Comparison of ENCODE assay signal across 12 cellular contexts in the genomic region with DNA sequence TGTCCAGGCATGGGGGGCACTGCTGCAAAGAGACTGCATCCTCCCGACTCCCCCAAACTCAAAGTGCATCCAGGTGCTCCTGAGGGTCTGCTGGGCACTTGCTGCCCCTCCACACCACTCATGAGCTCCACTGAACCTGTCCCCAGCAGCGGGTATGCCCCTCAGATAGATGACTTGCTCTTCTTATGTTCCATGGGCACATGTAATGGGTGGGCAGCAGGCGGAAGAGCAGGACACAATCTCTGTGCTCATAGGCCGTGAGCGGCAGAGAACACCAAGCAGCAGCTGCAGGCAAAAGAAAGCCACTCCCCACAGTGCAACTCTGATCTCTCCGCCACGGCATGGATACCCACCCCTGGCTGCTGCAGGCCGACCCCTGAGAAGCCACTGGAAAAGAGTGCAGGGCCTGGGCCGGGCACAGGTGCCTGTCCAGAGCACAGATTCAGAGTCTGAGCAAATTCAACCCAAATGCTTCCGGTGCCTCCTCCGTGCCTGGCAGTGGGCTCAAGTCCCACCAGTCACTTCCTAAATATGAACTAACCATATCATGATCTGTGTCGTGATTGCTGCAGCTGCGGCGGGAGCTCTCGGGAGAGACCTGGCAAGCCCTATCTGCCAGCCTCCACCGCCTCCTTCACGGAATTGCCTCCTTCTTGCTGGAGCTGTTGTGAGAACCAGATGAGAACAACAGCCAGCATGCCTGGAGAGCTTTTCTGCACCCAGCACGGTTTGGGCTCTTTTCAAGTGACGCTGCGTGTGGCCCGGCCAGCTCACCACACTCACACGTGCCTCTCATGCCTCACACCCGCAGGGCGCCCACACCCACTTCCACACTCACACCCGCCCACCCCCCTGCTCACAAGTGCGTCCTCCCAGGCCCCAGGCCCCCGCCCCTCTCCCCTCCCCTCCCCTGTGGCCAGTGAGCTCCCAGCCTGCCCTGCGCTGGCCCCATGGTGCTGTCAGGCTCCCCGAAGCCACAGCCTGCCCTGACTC.
DNase-seq lines count a peak whose midpoint lies in the region; ATAC-seq and TF ChIP-seq lines count a peak whose summit lies in the region.
"Had no signal": no experiment of that assay in that cellular context is flagged by ENCODE, and none has a peak within 500 bp of the region (broad histone marks: within the 10 kb centered on the region; RNA-seq: fewer than 3 reads in every experiment).

No MANE protein-coding gene starts in this region.

- H3K27me3 ChIP-seq in right cardiac atrium (ENCODE audit: control insufficient read depth, insufficient read depth) (no peaks in the 10 kb centered on the region), right atrium auricular region (no peaks in the 10 kb centered on the region), aorta (ENCODE audit: control insufficient read depth in 1 of 2, insufficient read depth in 2 of 2, low read length in 1 of 2) (no peaks in the 10 kb centered on the region)

- no peaks in the 10 kb centered on the region for H3K9me3 Mint-ChIP-seq in activated naive CD8-positive, alpha-beta T cell treated with anti-CD3 and anti-CD28 coated beads for 36 hours
- no peaks in the 10 kb centered on the region for H3K9me3 Mint-ChIP-seq in natural killer cell
- H3K9me3 Mint-ChIP-seq: activated T-helper 17 cell treated with anti-CD3 and anti-CD28 coated beads, Interleukin-2, amount 50 U/mL, for 72 hours; CD4-positive, alpha-beta T cell had no signal

- no peaks in the 10 kb centered on the region for H3K36me3 ChIP-seq in right atrium auricular region
- no peaks in the 10 kb centered on the region for H3K36me3 ChIP-seq in aorta (ENCODE audit: control insufficient read depth in 1 of 2, insufficient read depth in 2 of 2, low read length in 1 of 2)

- no peak overlapping the region for H3K4me3 ChIP-seq in right cardiac atrium (ENCODE audit: low read length)
- peak overlapping the region in 1 of 2 donors; percentile 6 for H3K4me3 ChIP-seq in right atrium auricular region
- H3K4me3 ChIP-seq in aorta (ENCODE audit: low read length in 2 of 2), result no peak overlapping the region

- H3K4me3 Mint-ChIP-seq in activated naive CD8-positive, alpha-beta T cell treated with anti-CD3 and anti-CD28 coated beads for 36 hours, result no peak overlapping the region
- peak overlapping the region; percentile 91 for H3K4me3 Mint-ChIP-seq in natural killer cell
- H3K4me3 Mint-ChIP-seq: activated T-helper 17 cell treated with anti-CD3 and anti-CD28 coated beads, Interleukin-2, amount 50 U/mL, for 72 hours; CD4-positive, alpha-beta T cell had no signal

- WGBS in right cardiac atrium, result 46% methylated on average over 29 of the region's 29 CpGs
- 44 to 45% methylated on average over 29 of the region's 29 CpGs for WGBS in aorta, 2 donors

- H3K27ac ChIP-seq in right cardiac atrium (ENCODE audit: low read length) (no peak overlapping the region), right atrium auricular region (no peak overlapping the region), aorta (ENCODE audit: low read depth in 1 of 2, low read length in 2 of 2) (no peak overlapping the region)
- H3K27ac ChIP-seq: epithelial cell of prostate had no signal

- H3K4me1 Mint-ChIP-seq in activated naive CD8-positive, alpha-beta T cell treated with anti-CD3 and anti-CD28 coated beads for 36 hours, result peaks cover 13% of the 10 kb centered on the region
- H3K4me1 Mint-ChIP-seq in natural killer cell, result peaks cover 52 to 71% of the 10 kb centered on the region in 2 donors

- intact Hi-C loops in right cardiac atrium (cut with DNase I) (no loop called here), natural killer cell (cut with micrococcal nuclease) (loop anchor here (1.0 to 2.0 kb wide), 4 partner anchors 34 to 154 kb away; no protein-coding TSS in a partner anchor), aorta (cut with DNase I) (no loop called here)

- H3K9me3 ChIP-seq in right cardiac atrium (ENCODE audit: control insufficient read depth, low read length) (no peaks in the 10 kb centered on the region), right atrium auricular region (no peaks in the 10 kb centered on the region), aorta (ENCODE audit: control insufficient read depth, low read length) (no peaks in the 10 kb centered on the region)

- peak overlapping the region; percentile 11 for H3K27ac Mint-ChIP-seq in activated naive CD8-positive, alpha-beta T cell treated with anti-CD3 and anti-CD28 coated beads for 36 hours
- peak overlapping the region; percentile 93 to 95 for H3K27ac Mint-ChIP-seq in natural killer cell
- H3K27ac Mint-ChIP-seq: CD4-positive, alpha-beta T cell had no signal

- no peaks in the 10 kb centered on the region for H3K36me3 Mint-ChIP-seq in activated naive CD8-positive, alpha-beta T cell treated with anti-CD3 and anti-CD28 coated beads for 36 hours
- H3K36me3 Mint-ChIP-seq in natural killer cell, result no peaks in the 10 kb centered on the region

- H3K27me3 Mint-ChIP-seq in activated naive CD8-positive, alpha-beta T cell treated with anti-CD3 and anti-CD28 coated beads for 36 hours, result no peaks in the 10 kb centered on the region
- peaks cover 21 to 23% of the 10 kb centered on the region in 2 donors for H3K27me3 Mint-ChIP-seq in natural killer cell (ENCODE audit: low read depth in 2 of 2)
- H3K27me3 Mint-ChIP-seq: activated T-helper 17 cell treated with anti-CD3 and anti-CD28 coated beads, Interleukin-2, amount 50 U/mL, for 72 hours; CD4-positive, alpha-beta T cell had no signal

- DNase-seq in right cardiac atrium (peak in 1 of 3 donors; percentile 68), right atrium auricular region (ENCODE audit: low spot score) (no peak), natural killer cell (peak; percentile 91), aorta (peak; percentile 23 to 68), midbrain (lab: John Stamatoyannopoulos, UW) (no peak), NCI-H510A (lab: John Stamatoyannopoulos, UW) (no peak), NCI-H1105 (lab: John Stamatoyannopoulos, UW) (no peak)
- DNase-seq in activated naive CD8-positive, alpha-beta T cell treated with anti-CD3 and anti-CD28 coated beads for 36 hours, result no peak

- no peak for TF ChIP-seq CTCF in right atrium auricular region (IDR thresholded peaks at IDR 0.05)
- no peak for TF ChIP-seq CTCF in natural killer cell (IDR thresholded peaks at IDR 0.05)

- H3K4me1 ChIP-seq in right cardiac atrium (ENCODE audit: control insufficient read depth, insufficient read depth, low read length) (peaks cover 2% of the 10 kb centered on the region), right atrium auricular region (peaks cover 0 to 5% of the 10 kb centered on the region in 2 donors), aorta (ENCODE audit: control insufficient read depth in 1 of 2, insufficient read depth in 2 of 2, low read length in 2 of 2) (no peaks in the 10 kb centered on the region)

- ATAC-seq in right cardiac atrium (peak; percentile 49 to 52), natural killer cell (peak; percentile 75 to 86 (median 85)), aorta (ENCODE audit: low FRiP score) (no peak)
- ATAC-seq: HCT116 had no signal

Comparison
In these comparisons a context has a peak if more than half of its experiments do, and no peak if none do; other contexts are left out.
1. DNase-seq: peak in natural killer cell (single experiment) and aorta (2 of 2); none in right atrium auricular region (single experiment), activated naive CD8-positive, alpha-beta T cell treated with anti-CD3 and anti-CD28 coated beads for 36 hours (single experiment), midbrain (single experiment), NCI-H510A (single experiment) and NCI-H1105 (single experiment).